In genomic region chr7:2384354-2385243, GRCh38 we compare ENCODE assay signal across 14 cellular contexts. TPM values are rescaled to one million over a fixed set of nuclear protein-coding genes. Genes with fewer than 3 reads are reported as not detected.
DNase-seq lines count a peak whose midpoint lies in the region; ATAC-seq and TF ChIP-seq lines count a peak whose summit lies in the region.
"Had no signal": no experiment of that assay in that cellular context is flagged by ENCODE, and none has a peak within 500 bp of the region (broad histone marks: within the 10 kb centered on the region; RNA-seq: fewer than 3 reads in every experiment).

No MANE protein-coding gene starts in this region.

- H3K9me3 Mint-ChIP-seq in brain: peaks cover 0 to 2% (median 0%) of the 10 kb centered on the region in 5 experiments
- H3K9me3 Mint-ChIP-seq in neural crest cell: no peaks in the 10 kb centered on the region
- no peaks in the 10 kb centered on the region for H3K9me3 Mint-ChIP-seq in immature natural killer cell
- H3K9me3 Mint-ChIP-seq: natural killer cell had no signal

- no peaks in the 10 kb centered on the region for H3K9me3 ChIP-seq in DND-41 (ENCODE audit: insufficient read depth, low read length, severe bottlenecking)
- no peaks in the 10 kb centered on the region for H3K9me3 ChIP-seq in vagina
- H3K9me3 ChIP-seq: heart left ventricle, MG63 had no signal

- DNase-seq in DND-41: no peak
- no peak for DNase-seq in LNCaP clone FGC (ENCODE audit: low read depth)
- DNase-seq in neural crest cell (ENCODE audit: low read depth, low spot score): no peak
- DNase-seq in glomerular visceral epithelial cell (ENCODE audit: extremely low spot score): no peak
- DNase-seq in immature natural killer cell: no peak
- no peak for DNase-seq in vagina (ENCODE audit: extremely low spot score in 2 of 2)
- DNase-seq: activated gamma-delta T cell treated with Interleukin-2 at 50 U/mL for 16 hours, heart left ventricle, left ventricle myocardium superior, MG63, natural killer cell, OCI-M1 had no signal

- TF ChIP-seq CTCF in DND-41 (IDR thresholded peaks at IDR 0.05; ENCODE audit: borderline replicate concordance, extremely low read depth, low read length, poor library complexity, severe bottlenecking) (peak; percentile 35), LNCaP clone FGC (IDR thresholded peaks at IDR 0.05; ENCODE audit: control insufficient read depth, extremely low read depth, insufficient read depth) (peak; percentile 9; the same call in 1 of the 2 replicates), brain (conservative IDR thresholded peaks at IDR 0.05) (no peak), neural crest cell (conservative IDR thresholded peaks at IDR 0.05) (no peak), vagina (IDR thresholded peaks at IDR 0.05) (no peak)

- no peaks in the 10 kb centered on the region for H3K27me3 Mint-ChIP-seq in brain
- no peaks in the 10 kb centered on the region for H3K27me3 Mint-ChIP-seq in neural crest cell (ENCODE audit: low read depth)
- peaks cover 3 to 9% (median 5%) of the 10 kb centered on the region in 3 donors for H3K27me3 Mint-ChIP-seq in immature natural killer cell (ENCODE audit: low read depth in 3 of 3)

- intact Hi-C loops in vagina (cut with DNase I): no loop called here

- H3K4me1 Mint-ChIP-seq in brain: peaks cover 8% of the 10 kb centered on the region
- peaks cover 4% of the 10 kb centered on the region for H3K4me1 Mint-ChIP-seq in neural crest cell
- H3K4me1 Mint-ChIP-seq in immature natural killer cell: no peaks in the 10 kb centered on the region
- H3K4me1 Mint-ChIP-seq: natural killer cell had no signal

- H3K4me3 Mint-ChIP-seq in brain (no peak overlapping the region), neural crest cell (no peak overlapping the region), immature natural killer cell (no peak overlapping the region)
- H3K4me3 Mint-ChIP-seq: natural killer cell had no signal

- H3K36me3 ChIP-seq in DND-41 (ENCODE audit: insufficient read depth, low read length): peaks cover 35% of the 10 kb centered on the region
- peaks cover 0 to 19% of the 10 kb centered on the region in 2 donors for H3K36me3 ChIP-seq in vagina

- H3K79me2 ChIP-seq in DND-41 (ENCODE audit: insufficient read depth, low read length): no peaks in the 10 kb centered on the region

- H4K20me1 ChIP-seq in DND-41 (ENCODE audit: insufficient read depth, low read length): peaks cover 20% of the 10 kb centered on the region

- no peak overlapping the region for H3K9ac ChIP-seq in DND-41 (ENCODE audit: low read depth, low read length)

- no peak for ATAC-seq in DND-41 (ENCODE audit: insufficient read depth, low read depth)
- ATAC-seq: heart left ventricle, left ventricle myocardium superior had no signal

- no peak for TF ChIP-seq POLR2A in vagina (IDR thresholded peaks at IDR 0.05)

- no peak overlapping the region for H2AFZ ChIP-seq in DND-41 (ENCODE audit: low read depth, low read length)

- H3K27ac ChIP-seq in DND-41 (ENCODE audit: low read length) (no peak overlapping the region), vagina (no peak overlapping the region)
- H3K27ac ChIP-seq: cardiac muscle cell, heart left ventricle had no signal

- H3K4me2 ChIP-seq in DND-41 (ENCODE audit: insufficient read depth, low read length): no peak overlapping the region

- H3K4me1 ChIP-seq in DND-41 (ENCODE audit: insufficient read depth, low read length) (no peaks in the 10 kb centered on the region), vagina (no peaks in the 10 kb centered on the region)

- H3K36me3 Mint-ChIP-seq in brain (peaks cover 14% of the 10 kb centered on the region), neural crest cell (ENCODE audit: low read depth) (peaks cover 7% of the 10 kb centered on the region), immature natural killer cell (peaks cover 7 to 21% (median 10%) of the 10 kb centered on the region in 3 donors)

- H3K27me3 ChIP-seq in DND-41 (ENCODE audit: insufficient read depth, low read length, poor library complexity): no peaks in the 10 kb centered on the region
- no peaks in the 10 kb centered on the region for H3K27me3 ChIP-seq in vagina
- H3K27me3 ChIP-seq: cardiac muscle cell, heart left ventricle, MG63 had no signal

- H3K27ac Mint-ChIP-seq in brain: peak overlapping the region in 3 of 5 experiments; percentile 63 to 82 (median 73)
- H3K27ac Mint-ChIP-seq in neural crest cell (ENCODE audit: unreplicated experiment): peak overlapping the region; percentile 19
- peak overlapping the region in 3 of 6 donors; percentile 12 to 56 (median 50) for H3K27ac Mint-ChIP-seq in immature natural killer cell
- H3K27ac Mint-ChIP-seq: natural killer cell had no signal

- H3K4me3 ChIP-seq in DND-41 (ENCODE audit: low read depth in 1 of 2, low read length in 2 of 2): no peak overlapping the region
- no peak overlapping the region for H3K4me3 ChIP-seq in LNCaP clone FGC (ENCODE audit: low read depth, low read length)
- no peak overlapping the region for H3K4me3 ChIP-seq in vagina
- H3K4me3 ChIP-seq: cardiac muscle cell, heart left ventricle, MG63 had no signal

RNA-seq across cellular contexts. Expression of gene CHST12, which starts 18.8 kb away (rescaled TPM):
- polyA plus RNA-seq in brain (ENCODE audit: insufficient read depth, low read depth, low replicate concordance) (17.5 TPM), immature natural killer cell (100 to 1,000 TPM in 1 of 3 donors, 10 to 100 TPM in 2; 88.9 to 172 (median 93.4) TPM)
- total RNA-seq in neural crest cell (13.5 and 15.0 TPM in 2 replicates), vagina (26.3 TPM)

RNA-seq across cellular contexts. Expression of gene EIF3B, which starts 30.0 kb away (rescaled TPM):
- polyA plus RNA-seq in brain (ENCODE audit: insufficient read depth, low read depth, low replicate concordance): 120 TPM
- total RNA-seq in neural crest cell: 218 and 224 TPM in 2 replicates
- 100 to 1,000 TPM in 2 of 3 donors, 10 to 100 TPM in 1; 79.2 to 114 (median 112) TPM for polyA plus RNA-seq in immature natural killer cell
- total RNA-seq in vagina: 90.8 TPM

Comparison
In these comparisons a context has a peak if more than half of its experiments do, and no peak if none do; other contexts are left out.
1. CTCF ChIP-seq: peak in DND-41 (single experiment) and LNCaP clone FGC (single experiment); none in brain (0 of 2), neural crest cell (single experiment) and vagina (0 of 3).